In genomic region chr9:113111065-113111951, GRCh38 we compare ENCODE assay signal across 7 cellular contexts. TPM values are rescaled to one million over a fixed set of nuclear protein-coding genes. Genes with fewer than 3 reads are reported as not detected.
DNase-seq lines count a peak whose midpoint lies in the region; ATAC-seq, FAIRE-seq and TF ChIP-seq lines count a peak whose summit lies in the region.
"Not testable (repeated sequence)": the region's sequence is repeated elsewhere in the genome, so short reads cannot be mapped to it uniquely, and the experiment has no call there.

No MANE protein-coding gene starts in this region.

- H4K20me1 ChIP-seq in GM12878 (ENCODE audit: control insufficient read depth, insufficient read depth): not testable (repeated sequence)

- not testable (repeated sequence) for BruUV-seq in GM12878 (replicated peaks; lab: Mats Ljungman, UMichigan)

- H3K9me3 ChIP-seq in Peyer's patch; GM12878 (replicated peaks; ENCODE audit: control insufficient read depth, insufficient read depth, low read length); neutrophil: not testable (repeated sequence)

- SMC1A ChIA-PET in GM12878 (lab: Charles Lee; ENCODE audit: uncharacterized antibody, unreplicated experiment): interaction anchor here (1.1 to 1.4 kb wide), 3 partner anchors 11 to 110 kb away, joined by 3 to 4 read pairs (median 3); partner anchors contain the start of gene SLC31A1

- intact Hi-C loops in GM12878 (cut with micrococcal nuclease; ENCODE audit: unreplicated experiment): loop anchor here (5.0 kb wide), 1 partner anchor 184 kb away; no protein-coding TSS in a partner anchor
- intact Hi-C loops in left cardiac atrium (cut with DNase I): not testable (repeated sequence)

- not testable (repeated sequence) for H3K9ac ChIP-seq in GM12878 (ENCODE audit: control insufficient read depth, insufficient read depth, low read length)

- ATAC-seq in GM21529 (IDR thresholded peaks at IDR 0.05; ENCODE audit: unreplicated experiment) (peak; percentile 74), HG03280 (IDR thresholded peaks at IDR 0.05; ENCODE audit: unreplicated experiment) (peak; percentile 73), GM12878 (peak; percentile 91), left cardiac atrium (peak; percentile 78)

- not testable (repeated sequence) for TF ChIP-seq RAD21 in GM12878 (IDR thresholded peaks at IDR 0.05; ENCODE audit: insufficient read depth, low read depth, low read length)

- H2AFZ ChIP-seq in GM12878 (ENCODE audit: control insufficient read depth, low read depth, low read length): not testable (repeated sequence)

- POLR2A ChIA-PET in GM10248 (lab: Yijun Ruan, JAX); GM12878 (lab: Charles Lee): not testable (repeated sequence)

- peak; percentile 56 for FAIRE-seq in GM12878 (lab: Jason Lieb, UNC)

- not testable (repeated sequence) for H3K27me3 ChIP-seq in Peyer's patch; GM12878 (replicated peaks in 1 of 2; ENCODE audit: control insufficient read depth in 2 of 2, insufficient read depth in 2 of 2, low read length in 1 of 2); neutrophil

- H3K79me2 ChIP-seq in GM12878 (ENCODE audit: control insufficient read depth, insufficient read depth, low read length): not testable (repeated sequence)

- peak; percentile 24 for DNase-seq in GM10248 (ENCODE audit: extremely low spot score)
- not testable (repeated sequence) for DNase-seq in Peyer's patch; GM12878 (ENCODE audit: low read depth, low spot score); left cardiac atrium

- CTCF ChIA-PET in GM10248 (lab: Yijun Ruan, JAX): interaction anchor here (0.9 to 2.4 kb wide), 21 partner anchors 10 to 547 kb away, joined by 3 to 41 read pairs (median 5); partner anchors contain the start of gene SLC31A2
- CTCF ChIA-PET in GM12878 (lab: Yijun Ruan, JAX): interaction anchor here (0.6 to 1.9 kb wide), 19 partner anchors 10 to 547 kb away, joined by 3 to 12 read pairs (median 4); partner anchors contain the start of genes FKBP15, SLC31A1 and SLC31A2

- not testable (repeated sequence) for H3K36me3 ChIP-seq in Peyer's patch; GM12878 (ENCODE audit: control insufficient read depth in 2 of 2, insufficient read depth in 2 of 2, low read length in 1 of 2); neutrophil

- not testable (repeated sequence) for TF ChIP-seq EP300 in GM12878 (IDR thresholded peaks at IDR 0.05; ENCODE audit: borderline replicate concordance in 1 of 2, control insufficient read depth in 1 of 2, low read depth in 2 of 2, low read length in 2 of 2)

- TF ChIP-seq CTCF in GM10248 (IDR thresholded peaks at IDR 0.05; ENCODE audit: control extremely low read depth, extremely low read depth, low read depth, missing control alignments): peak; percentile 23
- TF ChIP-seq CTCF in Peyer's patch (IDR thresholded peaks at IDR 0.05): peak; percentile 20 to 79 (median 68)
- TF ChIP-seq CTCF in GM12878 (IDR thresholded peaks at IDR 0.05 in 2 of 3, conservative IDR thresholded peaks at IDR 0.05 in 1 of 3; ENCODE audit: control insufficient read depth in 2 of 3, extremely low read depth in 1 of 3, insufficient read depth in 1 of 3, low read depth in 3 of 3, low read length in 3 of 3): 0 out of 6 replicates have a peak, but pooled peaks of 1 of the 3 experiments have one; percentile 23
- peak; percentile 61 for TF ChIP-seq CTCF in neutrophil (IDR thresholded peaks at IDR 0.05)

- not testable (repeated sequence) for H3K27ac ChIP-seq in Peyer's patch; GM12878 (ENCODE audit: control insufficient read depth, insufficient read depth); neutrophil

- not testable (repeated sequence) for H3K4me1 ChIP-seq in Peyer's patch; GM12878 (ENCODE audit: control insufficient read depth, insufficient read depth, low read length); neutrophil (ENCODE audit: control insufficient read depth in 1 of 2, insufficient read depth in 1 of 2, low read depth in 1 of 2, low read length in 1 of 2)

- RAD21 ChIA-PET in GM12878 (lab: Charles Lee; ENCODE audit: unreplicated experiment): not testable (repeated sequence)

- in situ Hi-C loops in GM12878 (cut with MboI): not testable (repeated sequence)

- H3K4me3 ChIP-seq in Peyer's patch; GM12878; neutrophil (ENCODE audit: low read depth in 1 of 2, low read length in 1 of 2): not testable (repeated sequence)

- TF ChIP-seq POLR2A in Peyer's patch (IDR thresholded peaks at IDR 0.05); GM12878 (IDR thresholded peaks at IDR 0.05; ENCODE audit: low read depth, low read length): not testable (repeated sequence)

- H3K4me2 ChIP-seq in GM12878 (ENCODE audit: control insufficient read depth, insufficient read depth): not testable (repeated sequence)

- 2% methylated on average over 8 of the region's 56 CpGs for WGBS in GM12878 (ENCODE audit: insufficient coverage, insufficient replicate concordance, low lambda C conversion rate, missing lambda C conversion rate)

RNA-seq across cellular contexts. Expression of gene SLC31A2, which starts 39.5 kb away (rescaled TPM):
- total RNA-seq in Peyer's patch (100 to 1,000 TPM in 1 of 4 donors, 10 to 100 TPM in 3; 12.4 to 116 (median 56.2) TPM), GM12878 (2014; rRNA removed) (0.40 and 1.2 TPM in 2 replicates), GM12878 (2014; rRNA removed; fragmentation: Illumina TruSeq; extraction: Trizol) (0.64 and 0.89 TPM in 2 replicates), GM12878 (2021) (0.74 and 0.97 TPM in 2 replicates), left cardiac atrium (10 to 100 TPM in 1 of 2 donors, 1 to 10 TPM in 1; 7.1 to 12.3 TPM)
- total RNA-seq in GM12878 (2013; cell fraction: nucleolus; rRNA removed): 0.71 and 1.2 TPM in 2 replicates
- polyA plus RNA-seq in GM12878 (2011; ENCODE audit: low read depth): not detected
- polyA plus RNA-seq in GM12878 (2011; rRNA removed) (0.86 and 1.1 TPM in 2 replicates), GM12878 (2014; fragmentation: Illumina TruSeq; extraction: Trizol) (1.1 and 1.3 TPM in 2 replicates), GM12878 (2014; fragmentation: Nextera tagmentation; extraction: Ambion mirVana) (1 to 10 TPM in 1 of 2 experiments, under 1 TPM in 1; 0.09 to 1.0 TPM), GM12878 (2014; rRNA removed) (0.60 and 0.64 TPM in 2 replicates), GM12878 (2016; fragmentation: Nextera tagmentation; extraction: Ambion mirVana) (1 to 10 TPM in 1 of 2 experiments, under 1 TPM in 1; 0.79 to 1.9 TPM)
- polyA plus RNA-seq in GM12878 (2011; cell fraction: cytosol; rRNA removed): 1.4 and 1.8 TPM in 2 replicates
- polyA plus RNA-seq in GM12878 (2011; cell fraction: nucleus; rRNA removed): 0.82 and 1.2 TPM in 2 replicates
- polyA plus RNA-seq in GM12878 (2012): 0.47 and 0.60 TPM in 2 replicates
- polyA minus RNA-seq in GM12878 (2011; rRNA and poly(A)+ RNA removed): 1.1 and 1.8 TPM in 2 replicates
- not detected in 2 replicates for polyA minus RNA-seq in GM12878 (2011; cell fraction: cytosol; rRNA and poly(A)+ RNA removed)
- polyA minus RNA-seq in GM12878 (2011; cell fraction: nucleus; rRNA and poly(A)+ RNA removed): 0.86 and 1.2 TPM in 2 replicates

RNA-seq across cellular contexts. Expression of gene ZFP37, which starts 54.8 kb away (rescaled TPM):
- total RNA-seq in Peyer's patch: 1 to 10 TPM in 2 of 4 donors, under 1 TPM in 2; 0.53 to 3.3 (median 1.0) TPM
- not detected in 2 replicates for total RNA-seq in GM12878 (2013; cell fraction: nucleolus; rRNA removed)
- total RNA-seq in GM12878 (2014; rRNA removed): 0.79 and 1.3 TPM in 2 replicates
- total RNA-seq in GM12878 (2014; rRNA removed; fragmentation: Illumina TruSeq; extraction: Trizol): 1.7 and 2.3 TPM in 2 replicates
- 1.3 and 1.6 TPM in 2 replicates for total RNA-seq in GM12878 (2021)
- 0.98 TPM for polyA plus RNA-seq in GM12878 (2011; ENCODE audit: low read depth)
- polyA plus RNA-seq in GM12878 (2011; rRNA removed): not detected in 2 replicates
- not detected in 2 replicates for polyA plus RNA-seq in GM12878 (2011; cell fraction: cytosol; rRNA removed)
- not detected in 2 replicates for polyA plus RNA-seq in GM12878 (2011; cell fraction: nucleus; rRNA removed)
- 1.7 and 1.8 TPM in 2 replicates for polyA plus RNA-seq in GM12878 (2012)
- polyA plus RNA-seq in GM12878 (2014; fragmentation: Illumina TruSeq; extraction: Trizol): 1.4 and 2.3 TPM in 2 replicates
- under 1 TPM; 0.47 to 0.60 TPM for polyA plus RNA-seq in GM12878 (2014; fragmentation: Nextera tagmentation; extraction: Ambion mirVana)
- 0.66 and 0.81 TPM in 2 replicates for polyA plus RNA-seq in GM12878 (2014; rRNA removed)
- polyA plus RNA-seq in GM12878 (2016; fragmentation: Nextera tagmentation; extraction: Ambion mirVana): 1 to 10 TPM; 1.4 to 1.6 TPM
- not detected in 2 replicates for polyA minus RNA-seq in GM12878 (2011; rRNA and poly(A)+ RNA removed)
- polyA minus RNA-seq in GM12878 (2011; cell fraction: cytosol; rRNA and poly(A)+ RNA removed): not detected in 2 replicates
- polyA minus RNA-seq in GM12878 (2011; cell fraction: nucleus; rRNA and poly(A)+ RNA removed): not detected in 2 replicates
- 1 to 10 TPM; 2.0 to 2.4 TPM for total RNA-seq in left cardiac atrium
